1 cellular context compared by ENCODE assay signal in genomic region chr15:43896543-43896942, GRCh38.
TF ChIP-seq lines count a peak whose summit lies in the region.

No MANE protein-coding gene starts in this region.

TF ChIP-seq in K562, 482 proteins besides CTCF, POLR2A, EP300 and RAD21 (continued from another document):
- TF ChIP-seq CBFB (CRISPR knock-in tag; IDR thresholded peaks at IDR 0.05) (no peak), BDP1 (IDR thresholded peaks at IDR 0.05; ENCODE audit: insufficient read depth, insufficient read length) (no peak), DIDO1 (tag; IDR thresholded peaks at IDR 0.05; ENCODE audit: low read depth) (no peak), BCOR (IDR thresholded peaks at IDR 0.05) (no peak), L3MBTL2 (IDR thresholded peaks at IDR 0.05) (no peak), SRSF7 (optimal IDR thresholded peaks at IDR 0.05; ENCODE audit: low read depth, low read length) (no peak), HNRNPL (IDR thresholded peaks at IDR 0.05; ENCODE audit: low read depth, low read length) (no peak), NKRF (IDR thresholded peaks at IDR 0.05; ENCODE audit: borderline replicate concordance) (no peak)
- TF ChIP-seq, protein P1, sequence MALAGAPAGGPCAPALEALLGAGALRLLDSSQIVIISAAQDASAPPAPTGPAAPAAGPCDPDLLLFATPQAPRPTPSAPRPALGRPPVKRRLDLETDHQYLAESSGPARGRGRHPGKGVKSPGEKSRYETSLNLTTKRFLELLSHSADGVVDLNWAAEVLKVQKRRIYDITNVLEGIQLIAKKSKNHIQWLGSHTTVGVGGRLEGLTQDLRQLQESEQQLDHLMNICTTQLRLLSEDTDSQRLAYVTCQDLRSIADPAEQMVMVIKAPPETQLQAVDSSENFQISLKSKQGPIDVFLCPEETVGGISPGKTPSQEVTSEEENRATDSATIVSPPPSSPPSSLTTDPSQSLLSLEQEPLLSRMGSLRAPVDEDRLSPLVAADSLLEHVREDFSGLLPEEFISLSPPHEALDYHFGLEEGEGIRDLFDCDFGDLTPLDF (CRISPR knock-in tag; IDR thresholded peaks at IDR 0.05): no peak
TF ChIP-seq in K562: peak in this region for 0.
